8 cellular contexts compared by ENCODE assay signal in the genomic region with DNA sequence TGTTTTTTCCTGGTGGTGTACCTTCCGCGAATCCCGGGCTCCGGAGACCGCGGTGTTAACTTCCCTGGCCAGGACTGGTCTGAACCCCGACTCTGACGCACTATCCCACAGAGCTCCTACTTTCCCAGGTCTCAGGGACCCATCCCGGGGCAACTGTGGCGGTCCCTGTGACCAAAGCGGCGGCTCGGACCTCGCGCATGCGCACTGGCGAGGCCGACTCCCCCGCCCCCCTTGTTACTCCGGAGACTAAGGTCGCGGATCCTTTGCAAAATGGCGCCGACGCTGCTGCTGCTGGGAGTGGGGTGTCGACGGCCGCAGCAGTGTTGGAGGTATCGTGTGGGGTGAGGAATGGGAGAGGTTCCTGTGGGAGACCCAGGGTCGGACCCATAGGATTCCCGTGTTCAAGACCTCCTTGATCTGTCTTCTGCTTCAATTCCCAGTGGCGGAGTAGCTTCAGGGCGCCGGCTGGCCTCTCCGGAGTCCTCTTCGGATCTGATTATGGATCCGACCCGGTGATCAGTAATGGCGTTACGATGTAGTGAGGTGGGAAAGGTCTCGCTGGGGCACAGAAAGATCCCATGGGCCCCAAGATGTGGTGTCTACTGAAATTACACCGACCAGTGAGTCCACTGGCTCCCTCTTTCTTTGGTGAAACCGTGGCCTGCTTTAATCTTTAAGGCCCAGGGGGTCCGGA.
DNase-seq lines count a peak whose midpoint lies in the region; ATAC-seq and TF ChIP-seq lines count a peak whose summit lies in the region.

No MANE protein-coding gene starts in this region.

- H3K36me3 ChIP-seq in aorta (ENCODE audit: control insufficient read depth in 1 of 2, insufficient read depth in 2 of 2, low read length in 1 of 2) = no peaks in the 10 kb centered on the region

- ATAC-seq in aorta (ENCODE audit: low FRiP score) = peak; percentile 29
- no peak for ATAC-seq in HG02678 (IDR thresholded peaks at IDR 0.05; ENCODE audit: unreplicated experiment)

- no peak overlapping the region for H3K4me3 ChIP-seq in aorta (ENCODE audit: low read length in 2 of 2)

- H3K4me1 ChIP-seq in aorta (ENCODE audit: control insufficient read depth in 1 of 2, insufficient read depth in 2 of 2, low read length in 2 of 2) = no peaks in the 10 kb centered on the region

- peaks cover 2% of the 10 kb centered on the region for H3K9me3 ChIP-seq in aorta (ENCODE audit: control insufficient read depth, low read length)

- 30 to 46% methylated on average over 44 of the region's 44 CpGs for WGBS in aorta, 2 donors

- H3K36me3 Mint-ChIP-seq in nephron (ENCODE audit: low read depth) = peaks cover 5% of the 10 kb centered on the region

- no peak overlapping the region for H3K27ac Mint-ChIP-seq in nephron

- peak; percentile 34 for DNase-seq in stimulated activated CD4-positive, alpha-beta T cell treated with anti-CD3 and anti-CD28 coated beads, Interleukin-4, amount 100 ng/mL, for 1 hour
- no peak for DNase-seq in stimulated activated CD4-positive, alpha-beta T cell treated with anti-CD3 and anti-CD28 coated beads, Interleukin-2, amount 100 ng/mL, for 48 hours
- DNase-seq in fibroblast of gingiva (ENCODE audit: low read depth) (peak; percentile 16), aorta (peak; percentile 59 to 87), cerebellar nuclear complex (lab: John Stamatoyannopoulos, UW) (no peak), COR-L47 (lab: John Stamatoyannopoulos, UW) (no peak)

- no peak overlapping the region for H3K27ac ChIP-seq in aorta (ENCODE audit: low read depth in 1 of 2, low read length in 2 of 2)

- H3K4me1 Mint-ChIP-seq in nephron = no peaks in the 10 kb centered on the region

- no peak for TF ChIP-seq CTCF in nephron (IDR thresholded peaks at IDR 0.05; ENCODE audit: unreplicated experiment in 3 of 3)

- H3K27me3 ChIP-seq in aorta (ENCODE audit: control insufficient read depth in 1 of 2, insufficient read depth in 2 of 2, low read length in 1 of 2) = no peaks in the 10 kb centered on the region

- peaks cover 5% of the 10 kb centered on the region for H3K27me3 Mint-ChIP-seq in nephron (ENCODE audit: low read depth)

- peak overlapping the region; percentile 53 to 70 (median 69) for H3K4me3 Mint-ChIP-seq in nephron

- intact Hi-C loops in aorta (cut with DNase I) = no loop called here

- H3K9me3 Mint-ChIP-seq in nephron = peaks cover 26% of the 10 kb centered on the region

Comparison
In these comparisons a context has a peak if more than half of its experiments do, and no peak if none do; other contexts are left out.
1. DNase-seq: peak in stimulated activated CD4-positive, alpha-beta T cell treated with anti-CD3 and anti-CD28 coated beads, Interleukin-4, amount 100 ng/mL, for 1 hour (single experiment), fibroblast of gingiva (single experiment) and aorta (2 of 2); none in stimulated activated CD4-positive, alpha-beta T cell treated with anti-CD3 and anti-CD28 coated beads, Interleukin-2, amount 100 ng/mL, for 48 hours (0 of 2), cerebellar nuclear complex (0 of 2) and COR-L47 (single experiment).